Comparison of ENCODE assay signal across 11 cellular contexts in the genomic region with DNA sequence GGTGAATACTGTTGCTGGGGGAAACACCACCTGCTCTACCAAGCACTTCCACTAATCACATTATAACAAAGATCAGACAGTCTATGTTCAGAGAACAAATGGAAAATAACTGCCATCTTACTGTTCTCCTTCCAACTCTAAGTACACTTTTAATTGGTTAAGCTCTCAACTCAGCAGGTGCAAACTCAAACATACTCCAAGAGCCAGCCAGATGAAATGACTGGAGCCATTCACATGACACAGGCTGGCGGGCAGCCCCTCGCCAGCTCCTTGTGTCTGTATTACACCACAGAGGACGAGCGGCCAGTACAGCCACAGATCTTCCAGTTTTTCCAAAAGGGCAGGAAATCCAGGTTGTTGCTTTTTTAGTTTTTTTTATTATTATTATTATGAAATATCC. TPM values are rescaled to one million over a fixed set of nuclear protein-coding genes. Genes with fewer than 3 reads are reported as not detected.
DNase-seq lines count a peak whose midpoint lies in the region; ATAC-seq lines count a peak whose summit lies in the region.
"Had no signal": no experiment of that assay in that cellular context is flagged by ENCODE, and none has a peak within 500 bp of the region (broad histone marks: within the 10 kb centered on the region; RNA-seq: fewer than 3 reads in every experiment).

No MANE protein-coding gene starts in this region.

- H3K36me3 Mint-ChIP-seq in activated T-helper 1 cell treated with anti-CD3 and anti-CD28 coated beads, Interleukin-12 subunit alpha, Interleukin-12 subunit beta, Interleukin-2, Interleukin-4 antibody, amounts not matched to agents 30 ng/mL and 10 ng/mL and 1 ng/mL, durations not matched to agents 14 hours and 24 hours and 36 hours (ENCODE audit: low read depth) = no peaks in the 10 kb centered on the region

- H3K27ac Mint-ChIP-seq in activated T-helper 1 cell treated with anti-CD3 and anti-CD28 coated beads, Interleukin-12 subunit alpha, Interleukin-12 subunit beta, Interleukin-2, Interleukin-4 antibody, amounts not matched to agents 30 ng/mL and 10 ng/mL and 1 ng/mL, durations not matched to agents 14 hours and 24 hours and 36 hours = no peak overlapping the region

- H3K4me1 Mint-ChIP-seq in activated T-helper 1 cell treated with anti-CD3 and anti-CD28 coated beads, Interleukin-12 subunit alpha, Interleukin-12 subunit beta, Interleukin-2, Interleukin-4 antibody, amounts not matched to agents 30 ng/mL and 10 ng/mL and 1 ng/mL, durations not matched to agents 14 hours and 24 hours and 36 hours (ENCODE audit: low read depth) = no peaks in the 10 kb centered on the region

- no peak overlapping the region for H3K27ac ChIP-seq in substantia nigra (ENCODE audit: low read depth, low read length, poor library complexity, severe bottlenecking)

- H3K4me3 Mint-ChIP-seq in activated T-helper 1 cell treated with anti-CD3 and anti-CD28 coated beads, Interleukin-12 subunit alpha, Interleukin-12 subunit beta, Interleukin-2, Interleukin-4 antibody, amounts not matched to agents 30 ng/mL and 10 ng/mL and 1 ng/mL, durations not matched to agents 14 hours and 24 hours and 36 hours = no peak overlapping the region

- H3K27me3 Mint-ChIP-seq in activated T-helper 1 cell treated with anti-CD3 and anti-CD28 coated beads, Interleukin-12 subunit alpha, Interleukin-12 subunit beta, Interleukin-2, Interleukin-4 antibody, amounts not matched to agents 30 ng/mL and 10 ng/mL and 1 ng/mL, durations not matched to agents 14 hours and 24 hours and 36 hours (ENCODE audit: insufficient read depth) = peaks cover 14% of the 10 kb centered on the region

- intact Hi-C loops in activated T-helper 1 cell treated with anti-CD3 and anti-CD28 coated beads, Interleukin-12 subunit alpha, Interleukin-12 subunit beta, Interleukin-2, Interleukin-4 antibody, amounts not matched to agents 30 ng/mL and 10 ng/mL and 1 ng/mL, durations not matched to agents 14 hours and 24 hours and 36 hours (cut with micrococcal nuclease) = no loop called here

- H3K9me3 Mint-ChIP-seq in activated T-helper 1 cell treated with anti-CD3 and anti-CD28 coated beads, Interleukin-12 subunit alpha, Interleukin-12 subunit beta, Interleukin-2, Interleukin-4 antibody, amounts not matched to agents 30 ng/mL and 10 ng/mL and 1 ng/mL, durations not matched to agents 14 hours and 24 hours and 36 hours = no peaks in the 10 kb centered on the region

- DNase-seq in NCI-H187 treated with DMSO at 0.1 percent for 48 hours (lab: John Stamatoyannopoulos, UW) (peak; percentile 99), NCI-H82 (lab: John Stamatoyannopoulos, UW) (peak; percentile 69), hippocampal formation (lab: John Stamatoyannopoulos, UW) (peak; percentile 33 to 61), substantia nigra (lab: John Stamatoyannopoulos, UW) (peak in 30 of 49 donors; percentile 16 to 75 (median 44))
- DNase-seq in activated T-helper 1 cell treated with anti-CD3 and anti-CD28 coated beads, Interleukin-12 subunit alpha, Interleukin-12 subunit beta, Interleukin-2, Interleukin-4 antibody, amounts not matched to agents 30 ng/mL and 10 ng/mL and 1 ng/mL, durations not matched to agents 14 hours and 24 hours and 36 hours (ENCODE audit: low spot score) = no peak
- DNase-seq in stimulated activated CD4-positive, alpha-beta T cell treated with anti-CD3 and anti-CD28 coated beads, Interleukin-4, amount 100 ng/mL, for 24 hours = no peak
- DNase-seq: small intestine, T-helper 9 cell had no signal

- ATAC-seq in HG03139 (IDR thresholded peaks at IDR 0.05; ENCODE audit: unreplicated experiment) (no peak), HG02571 (IDR thresholded peaks at IDR 0.05; ENCODE audit: unreplicated experiment) (no peak)

RNA-seq across cellular contexts. Expression of gene LIFR, which starts 16.1 kb away (rescaled TPM):
- total RNA-seq in activated T-helper 1 cell treated with anti-CD3 and anti-CD28 coated beads, Interleukin-12 subunit alpha, Interleukin-12 subunit beta, Interleukin-2, Interleukin-4 antibody, amounts not matched to agents 30 ng/mL and 10 ng/mL and 1 ng/mL, durations not matched to agents 14 hours and 24 hours and 36 hours = 0.10 and 0.20 TPM in 2 replicates
- total RNA-seq: activated CD8-positive, alpha-beta memory T cell treated with anti-CD3 and anti-CD28 coated beads for 36 hours had no signal

Comparison
In these comparisons a context has a peak if more than half of its experiments do, and no peak if none do; other contexts are left out.
1. DNase-seq: peak in NCI-H187 treated with DMSO at 0.1 percent for 48 hours (single experiment), NCI-H82 (single experiment), hippocampal formation (2 of 2) and substantia nigra (30 of 49); none in activated T-helper 1 cell treated with anti-CD3 and anti-CD28 coated beads, Interleukin-12 subunit alpha, Interleukin-12 subunit beta, Interleukin-2, Interleukin-4 antibody, amounts not matched to agents 30 ng/mL and 10 ng/mL and 1 ng/mL, durations not matched to agents 14 hours and 24 hours and 36 hours (single experiment) and stimulated activated CD4-positive, alpha-beta T cell treated with anti-CD3 and anti-CD28 coated beads, Interleukin-4, amount 100 ng/mL, for 24 hours (single experiment).